Comparison of ENCODE assay signal across 8 cellular contexts in genomic region chr7:98420966-98421612, GRCh38. TPM values are rescaled to one million over a fixed set of nuclear protein-coding genes. Genes with fewer than 3 reads are reported as not detected.
DNase-seq lines count a peak whose midpoint lies in the region; ATAC-seq and TF ChIP-seq lines count a peak whose summit lies in the region.

No MANE protein-coding gene starts in this region.

- no peaks in the 10 kb centered on the region for H3K9me3 ChIP-seq in gastrocnemius medialis

- in situ Hi-C loops in gastrocnemius medialis (cut with MboI; ENCODE audit: low sequenced_read_pairs in 4 of 4) = loop anchor here in 1 of 4 donors (25.0 kb wide), 1 partner anchor 159 kb away; the partner anchor contains the start of gene TECPR1

- no peaks in the 10 kb centered on the region for H3K27me3 ChIP-seq in gastrocnemius medialis

- TF ChIP-seq POLR2A in gastrocnemius medialis (IDR thresholded peaks at IDR 0.05) = no peak

- no peak overlapping the region for H3K27ac ChIP-seq in gastrocnemius medialis

- no peaks in the 10 kb centered on the region for H3K36me3 ChIP-seq in gastrocnemius medialis

- peak; percentile 20 to 75 (median 47) for TF ChIP-seq CTCF in gastrocnemius medialis (IDR thresholded peaks at IDR 0.05 in 4 of 5, conservative IDR thresholded peaks at IDR 0.05 in 1 of 5)

- H3K4me1 ChIP-seq in gastrocnemius medialis = no peaks in the 10 kb centered on the region

- ATAC-seq in Right ventricle myocardium superior (ENCODE audit: poor library complexity) (peak; percentile 74), gastrocnemius medialis (no peak), HG02610 (IDR thresholded peaks at IDR 0.05; ENCODE audit: unreplicated experiment) (no peak)

- DNase-seq in EL = peak; percentile 22
- peak; percentile 74 for DNase-seq in HuH-7.5 (ENCODE audit: low spot score)
- DNase-seq in activated T-helper 9 cell treated with anti-CD3 and anti-CD28 coated beads, Interleukin-2, amount 50 U/mL, for 16 hours (ENCODE audit: low read depth) = peak; percentile 39
- DNase-seq in Right ventricle myocardium superior = peak; percentile 64
- no peak for DNase-seq in gastrocnemius medialis
- no peak for DNase-seq in hippocampal formation (lab: John Stamatoyannopoulos, UW)

- intact Hi-C loops in Right ventricle myocardium superior (cut with DNase I) (no loop called here), gastrocnemius medialis (cut with DNase I; ENCODE audit: low total_unique reads) (no loop called here)

- no peak overlapping the region for H3K4me3 ChIP-seq in gastrocnemius medialis

TF ChIP-seq in PFSK-1, 5 proteins besides CTCF, POLR2A, EP300 and RAD21:
- no peak for TF ChIP-seq POLR2AphosphoS5 (IDR thresholded peaks at IDR 0.05; ENCODE audit: low read depth, low read length)
- peak; percentile 33 for TF ChIP-seq FOXP2 (optimal IDR thresholded peaks at IDR 0.05; ENCODE audit: borderline replicate concordance, extremely low read depth, extremely low read length, insufficient read depth)
- no peak for TF ChIP-seq SIN3A (IDR thresholded peaks at IDR 0.05; ENCODE audit: borderline replicate concordance, insufficient read depth, low read length)
- no peak for TF ChIP-seq REST (IDR thresholded peaks at IDR 0.05; ENCODE audit: insufficient read depth in 1 of 2, low read depth in 2 of 2, low read length in 2 of 2)

RNA-seq across cellular contexts. Expression of gene BAIAP2L1, which starts 20.2 kb away (rescaled TPM):
- polyA plus RNA-seq in PFSK-1 (2012; ENCODE audit: insufficient read length, low read depth) = 1.2 TPM
- total RNA-seq in Right ventricle myocardium superior (1.6 TPM), gastrocnemius medialis (1 to 10 TPM in 2 of 4 donors, under 1 TPM in 2; 0.59 to 3.8 (median 1.2) TPM)

Comparison
In these comparisons a context has a peak if more than half of its experiments do, and no peak if none do; other contexts are left out.
1. DNase-seq: peak in EL (single experiment), HuH-7.5 (single experiment), activated T-helper 9 cell treated with anti-CD3 and anti-CD28 coated beads, Interleukin-2, amount 50 U/mL, for 16 hours (single experiment) and Right ventricle myocardium superior (single experiment); none in gastrocnemius medialis (0 of 2) and hippocampal formation (0 of 2).